In the genomic region with DNA sequence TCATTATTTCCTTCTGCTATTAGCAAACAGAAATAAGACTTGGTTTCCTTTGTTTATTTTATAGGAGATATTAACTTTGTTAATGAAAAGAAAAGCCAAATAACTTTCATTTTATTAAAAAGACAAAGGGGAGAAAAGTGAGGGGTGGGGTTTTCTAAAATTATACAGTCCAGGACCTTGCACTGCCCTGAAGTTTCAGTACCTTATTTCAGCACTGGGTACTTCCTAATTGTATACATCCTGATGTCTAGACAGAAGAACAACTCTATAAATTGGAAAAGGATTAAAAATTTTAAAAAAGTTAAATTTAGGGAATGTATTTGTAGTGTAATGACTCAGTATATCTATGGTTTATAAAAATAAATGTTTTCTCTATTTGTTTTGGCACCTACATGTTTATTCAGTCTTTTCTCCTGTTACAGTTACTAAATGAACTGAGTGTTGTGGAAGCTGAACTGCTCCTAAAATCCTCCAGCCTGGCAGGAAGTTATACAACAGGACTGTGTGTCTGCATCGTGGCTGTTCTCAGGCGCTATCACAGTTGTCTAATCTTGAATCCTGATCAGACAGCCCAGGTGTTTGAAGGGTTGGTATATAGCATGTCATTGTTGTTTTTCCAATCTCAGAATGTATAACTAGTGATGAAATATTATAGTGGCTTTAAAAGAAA, we compare ENCODE assay signal across 23 cellular contexts. TPM values are rescaled to one million over a fixed set of nuclear protein-coding genes. Genes with fewer than 3 reads are reported as not detected.
DNase-seq lines count a peak whose midpoint lies in the region; ATAC-seq and TF ChIP-seq lines count a peak whose summit lies in the region.
"Had no signal": no experiment of that assay in that cellular context is flagged by ENCODE, and none has a peak within 500 bp of the region (broad histone marks: within the 10 kb centered on the region; RNA-seq: fewer than 3 reads in every experiment).

No MANE protein-coding gene starts in this region.

- no peaks in the 10 kb centered on the region for H3K36me3 ChIP-seq in naive thymus-derived CD4-positive, alpha-beta T cell (ENCODE audit: control insufficient read depth in 2 of 3, insufficient read depth in 3 of 3, low read length in 3 of 3)
- H3K36me3 ChIP-seq: uterus had no signal

- no peaks in the 10 kb centered on the region for H3K36me3 Mint-ChIP-seq in naive thymus-derived CD4-positive, alpha-beta T cell
- H3K36me3 Mint-ChIP-seq: stimulated activated effector memory CD8-positive, alpha-beta T cell treated with anti-CD3 and anti-CD28 coated beads, Interleukin-12 subunit alpha, Interleukin-12 subunit beta, amount 100 ng/mL, for 72 hours had no signal

- H3K4me1 Mint-ChIP-seq in naive thymus-derived CD4-positive, alpha-beta T cell = peaks cover 0 to 3% (median 0%) of the 10 kb centered on the region in 7 donors
- H3K4me1 Mint-ChIP-seq: stimulated activated effector memory CD8-positive, alpha-beta T cell treated with anti-CD3 and anti-CD28 coated beads, Interleukin-12 subunit alpha, Interleukin-12 subunit beta, amount 100 ng/mL, for 72 hours had no signal

- TF ChIP-seq CTCF in choroid plexus epithelial cell (conservative IDR thresholded peaks at IDR 0.05; ENCODE audit: low read depth, low read length) = no peak

- H3K4me3 Mint-ChIP-seq in naive thymus-derived CD4-positive, alpha-beta T cell = no peak overlapping the region
- H3K4me3 Mint-ChIP-seq: effector memory CD8-positive, alpha-beta T cell; stimulated activated effector memory CD8-positive, alpha-beta T cell treated with anti-CD3 and anti-CD28 coated beads, Interleukin-12 subunit alpha, Interleukin-12 subunit beta, amount 100 ng/mL, for 72 hours had no signal

- no peaks in the 10 kb centered on the region for H3K9me3 ChIP-seq in naive thymus-derived CD4-positive, alpha-beta T cell (ENCODE audit: control insufficient read depth in 2 of 3, low read length in 3 of 3)
- H3K9me3 ChIP-seq: BLaER1, uterus had no signal

- peak; percentile 18 for DNase-seq in COLO829 (ENCODE audit: low spot score)
- DNase-seq in NCI-H526 treated with DMSO at 0.1 percent for 48 hours (lab: John Stamatoyannopoulos, UW) = peak; percentile 31
- DNase-seq in choroid plexus epithelial cell (ENCODE audit: low read depth) = peak; percentile 40
- DNase-seq in naive thymus-derived CD4-positive, alpha-beta T cell = no peak
- no peak for DNase-seq in OCI-M2 (lab: John Stamatoyannopoulos, UW; ENCODE audit: unreplicated experiment)
- no peak for DNase-seq in SKM-1 treated with dmso at 0.1 percent for 144 hours (lab: John Stamatoyannopoulos, UW; ENCODE audit: unreplicated experiment)
- no peak for DNase-seq in activated CD4-positive, alpha-beta T cell treated with anti-CD3 and anti-CD28 coated beads, Interleukin-2, amount 50 U/mL, for 4 hours
- no peak for DNase-seq in KG1 (lab: John Stamatoyannopoulos, UW)
- DNase-seq: activated CD4-positive, CD25-positive, alpha-beta regulatory T cell treated with anti-CD3 and anti-CD28 coated beads, Interleukin-2, amount 50 U/mL, for 72 hours; activated T-cell treated with anti-CD3 and anti-CD28 coated beads, Interleukin-2, amount 50 U/mL, for 1 hour; amniotic stem cell; effector memory CD8-positive, alpha-beta T cell; islet precursor cell; Karpas-422; NCI-H2107; stimulated activated CD4-positive, alpha-beta T cell treated with anti-CD3 and anti-CD28 coated beads, Interleukin-4, amount 100 ng/mL, for 24 hours; SW 1271; uterus had no signal

- POLR2A ChIA-PET in naive thymus-derived CD4-positive, alpha-beta T cell (lab: Charles Lee) = no interaction called here

- intact Hi-C loops in naive thymus-derived CD4-positive, alpha-beta T cell (cut with micrococcal nuclease) = no loop called here

- ATAC-seq in naive thymus-derived CD4-positive, alpha-beta T cell = peak; percentile 49
- ATAC-seq: effector memory CD8-positive, alpha-beta T cell; stimulated activated effector memory CD8-positive, alpha-beta T cell treated with anti-CD3 and anti-CD28 coated beads, Interleukin-12 subunit alpha, Interleukin-12 subunit beta, amount 100 ng/mL, for 72 hours had no signal

- H3K27ac Mint-ChIP-seq in naive thymus-derived CD4-positive, alpha-beta T cell = no peak overlapping the region
- H3K27ac Mint-ChIP-seq: effector memory CD8-positive, alpha-beta T cell; stimulated activated effector memory CD8-positive, alpha-beta T cell treated with anti-CD3 and anti-CD28 coated beads, Interleukin-12 subunit alpha, Interleukin-12 subunit beta, amount 100 ng/mL, for 72 hours had no signal

- no peaks in the 10 kb centered on the region for H3K9me3 Mint-ChIP-seq in naive thymus-derived CD4-positive, alpha-beta T cell
- H3K9me3 Mint-ChIP-seq: effector memory CD8-positive, alpha-beta T cell; stimulated activated effector memory CD8-positive, alpha-beta T cell treated with anti-CD3 and anti-CD28 coated beads, Interleukin-12 subunit alpha, Interleukin-12 subunit beta, amount 100 ng/mL, for 72 hours had no signal

- no peak overlapping the region for H3K27ac ChIP-seq in naive thymus-derived CD4-positive, alpha-beta T cell (ENCODE audit: low read depth, low read length)
- H3K27ac ChIP-seq: BLaER1, uterus had no signal

- no peak overlapping the region for H3K4me3 ChIP-seq in choroid plexus epithelial cell (ENCODE audit: low read depth, low read length)
- H3K4me3 ChIP-seq in naive thymus-derived CD4-positive, alpha-beta T cell (ENCODE audit: low read length) = no peak overlapping the region
- H3K4me3 ChIP-seq: BLaER1, uterus had no signal

- no peaks in the 10 kb centered on the region for H3K4me1 ChIP-seq in naive thymus-derived CD4-positive, alpha-beta T cell (ENCODE audit: control insufficient read depth in 2 of 2, insufficient read depth in 2 of 2, low read length in 2 of 2)
- H3K4me1 ChIP-seq: uterus had no signal

- CTCF ChIA-PET in naive thymus-derived CD4-positive, alpha-beta T cell (lab: Charles Lee) = no interaction called here

- no peaks in the 10 kb centered on the region for H3K27me3 ChIP-seq in naive thymus-derived CD4-positive, alpha-beta T cell (ENCODE audit: control insufficient read depth in 2 of 2, insufficient read depth in 2 of 2, low read length in 2 of 2)
- H3K27me3 ChIP-seq: BLaER1, uterus had no signal

- peaks cover 0 to 14% (median 0%) of the 10 kb centered on the region in 5 donors for H3K27me3 Mint-ChIP-seq in naive thymus-derived CD4-positive, alpha-beta T cell

RNA-seq across cellular contexts. Expression of a gene that starts 27.6 kb away (rescaled TPM):
- total RNA-seq in naive thymus-derived CD4-positive, alpha-beta T cell = 10 to 100 TPM in 1 of 5 experiments, under 1 TPM in 1, not detected in 3; 0.13 to 11.4 TPM
- not detected for polyA plus RNA-seq in naive thymus-derived CD4-positive, alpha-beta T cell
- total RNA-seq: glomerular endothelial cell, H4, myocyte had no signal

RNA-seq across cellular contexts. Expression of a gene that starts 27.6 kb away (rescaled TPM):
- total RNA-seq in naive thymus-derived CD4-positive, alpha-beta T cell = under 1 TPM in 1 of 5 experiments, not detected in 4; 0.39 TPM
- not detected for polyA plus RNA-seq in naive thymus-derived CD4-positive, alpha-beta T cell
- total RNA-seq: glomerular endothelial cell, H4, myocyte had no signal

RNA-seq across cellular contexts. Expression of a gene that starts 40.3 kb away (rescaled TPM):
- total RNA-seq in naive thymus-derived CD4-positive, alpha-beta T cell = not detected
- polyA plus RNA-seq in naive thymus-derived CD4-positive, alpha-beta T cell = not detected
- total RNA-seq: H4, myocyte had no signal

Comparison
In these comparisons a context has a peak if more than half of its experiments do, and no peak if none do; other contexts are left out.
1. DNase-seq: peak in COLO829 (single experiment), NCI-H526 treated with DMSO at 0.1 percent for 48 hours (single experiment) and choroid plexus epithelial cell (single experiment); none in naive thymus-derived CD4-positive, alpha-beta T cell (0 of 9), OCI-M2 (single experiment), SKM-1 treated with dmso at 0.1 percent for 144 hours (single experiment), activated CD4-positive, alpha-beta T cell treated with anti-CD3 and anti-CD28 coated beads, Interleukin-2, amount 50 U/mL, for 4 hours (0 of 2) and KG1 (single experiment).